Comparison of ENCODE assay signal across 9 cellular contexts in the genomic region with DNA sequence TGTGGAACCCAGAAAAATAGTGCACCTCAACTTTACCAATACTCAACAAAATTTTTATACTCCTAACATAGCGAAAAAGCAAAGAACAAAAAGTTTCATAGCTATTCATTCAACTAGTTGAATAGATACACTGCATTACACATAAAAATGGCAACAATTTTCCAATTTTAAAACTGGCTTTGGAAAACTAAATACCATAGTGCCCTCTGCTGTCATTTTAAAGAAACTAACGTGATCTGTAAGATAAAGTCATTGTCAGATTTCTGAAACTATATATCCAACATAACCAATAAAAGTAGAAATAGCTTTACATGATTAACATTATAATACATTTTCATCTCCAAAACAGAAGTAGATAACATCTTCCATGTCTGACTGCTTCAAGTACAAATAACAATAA. TPM values are rescaled to one million over a fixed set of nuclear protein-coding genes. Genes with fewer than 3 reads are reported as not detected.
A peak's percentile ranks its signal among the peaks of the same experiment; 100 is the strongest.
DNase-seq lines count a peak whose midpoint lies in the region; ATAC-seq, FAIRE-seq and TF ChIP-seq lines count a peak whose summit lies in the region.
"Had no signal": no experiment of that assay in that cellular context is flagged by ENCODE, and none has a peak within 500 bp of the region (broad histone marks: within the 10 kb centered on the region; RNA-seq: fewer than 3 reads in every experiment).

No MANE protein-coding gene starts in this region.

- H3K27me3 ChIP-seq in H1 (replicated peaks in 1 of 4; ENCODE audit: control insufficient read depth in 3 of 4, extremely low read depth in 1 of 4, insufficient read depth in 3 of 4, low read length in 3 of 4) = no peaks in the 10 kb centered on the region
- no peaks in the 10 kb centered on the region for H3K27me3 ChIP-seq in small intestine (ENCODE audit: control insufficient read depth in 2 of 2, insufficient read depth in 2 of 2, low read length in 2 of 2)
- H3K27me3 ChIP-seq in gastroesophageal sphincter = no peaks in the 10 kb centered on the region

- 23% methylated on average over 2 of the region's 2 CpGs; no CpG with 5 or more reads in 1 of the 2 experiments for WGBS in H1 (ENCODE audit: extremely low coverage in 1 of 2, insufficient coverage in 1 of 2, insufficient read length in 1 of 2, insufficient replicate concordance in 2 of 2, low coverage in 1 of 2, low lambda C conversion rate in 2 of 2, missing lambda C conversion rate in 1 of 2), 2 experiments
- 47 to 59% (median 55%) methylated on average over 2 of the region's 2 CpGs for WGBS in small intestine, 3 donors
- WGBS in gastroesophageal sphincter (ENCODE audit: low coverage in 1 of 2), 2 donors = 30 to 52% methylated on average over 2 of the region's 2 CpGs

- H3K4me2 ChIP-seq in H1 (ENCODE audit: insufficient read depth in 1 of 2, low read depth in 2 of 2, low read length in 2 of 2) = no peak overlapping the region

- H3K4me3 Mint-ChIP-seq in activated CD8-positive, alpha-beta T cell treated with anti-CD3 and anti-CD28 coated beads for 36 hours = no peak overlapping the region
- no peak overlapping the region for H3K4me3 Mint-ChIP-seq in activated CD8-positive, alpha-beta T cell treated with anti-CD3 and anti-CD28 coated beads, Interleukin-2, amount 10 ng/mL, durations not matched to agents 7 days and 5 days

- no peak overlapping the region for H3K27ac ChIP-seq in H1 (ENCODE audit: low read depth, low read length)
- H3K27ac ChIP-seq in small intestine (ENCODE audit: low read depth in 1 of 2, low read length in 1 of 2) = no peak overlapping the region
- no peak overlapping the region for H3K27ac ChIP-seq in gastroesophageal sphincter

- TF ChIP-seq CTCF in activated CD8-positive, alpha-beta T cell treated with anti-CD3 and anti-CD28 coated beads for 36 hours (IDR thresholded peaks at IDR 0.05) = peak; percentile 58
- TF ChIP-seq CTCF in H1 (IDR thresholded peaks at IDR 0.05; ENCODE audit: control extremely low read depth in 1 of 3, insufficient read depth in 1 of 3, low read depth in 1 of 3, low read length in 3 of 3) (peak in 1 of 3 experiments; percentile 38; a peak in 2 of 4 replicates), gastroesophageal sphincter (IDR thresholded peaks at IDR 0.05) (peak in 2 of 4 experiments; percentile 10 to 14)

- H4K5ac ChIP-seq in H1 (ENCODE audit: insufficient read length, low read depth, low read length) = no peak overlapping the region

- ATAC-seq in activated CD8-positive, alpha-beta T cell treated with anti-CD3 and anti-CD28 coated beads for 36 hours = no peak
- no peak for ATAC-seq in activated CD8-positive, alpha-beta T cell treated with anti-CD3 and anti-CD28 coated beads, Interleukin-2, amount 10 ng/mL, durations not matched to agents 7 days and 5 days
- ATAC-seq in gastroesophageal sphincter (no peak), HG02642 (IDR thresholded peaks at IDR 0.05; ENCODE audit: poor library complexity, unreplicated experiment) (no peak)

- peak; percentile 59 to 76 for TF ChIP-seq RAD21 in H1 (IDR thresholded peaks at IDR 0.05 in 1 of 2, conservative IDR thresholded peaks at IDR 0.05 in 1 of 2; ENCODE audit: low read depth in 2 of 2, low read length in 2 of 2)

- no peaks in the 10 kb centered on the region for H3K9me3 Mint-ChIP-seq in activated CD8-positive, alpha-beta T cell treated with anti-CD3 and anti-CD28 coated beads for 36 hours
- H3K9me3 Mint-ChIP-seq in activated CD8-positive, alpha-beta T cell treated with anti-CD3 and anti-CD28 coated beads, Interleukin-2, amount 10 ng/mL, durations not matched to agents 7 days and 5 days (ENCODE audit: insufficient read depth) = no peaks in the 10 kb centered on the region

- H3K79me2 ChIP-seq in H1 (ENCODE audit: control insufficient read depth in 1 of 2, insufficient read depth in 2 of 2, low read length in 2 of 2) = no peaks in the 10 kb centered on the region

- H3K4ac ChIP-seq in H1 (replicated peaks; ENCODE audit: insufficient read length, low read depth, low read length) = no peak overlapping the region

- CTCF ChIA-PET in activated CD8-positive, alpha-beta T cell treated with anti-CD3 and anti-CD28 coated beads for 36 hours (lab: Charles Lee) = interaction anchor here (1.0 to 1.9 kb wide), 3 partner anchors 14 to 32 kb away, joined by 3 to 7 read pairs (median 4); no protein-coding TSS in a partner anchor
- CTCF ChIA-PET in activated CD8-positive, alpha-beta T cell treated with anti-CD3 and anti-CD28 coated beads, Interleukin-2, amount 10 ng/mL, durations not matched to agents 7 days and 5 days (lab: Charles Lee) = interaction anchor here (0.8 to 1.5 kb wide), 3 partner anchors 14 to 1501 kb away, joined by 3 to 4 read pairs (median 3); a partner anchor contains a TSS
- CTCF ChIA-PET in H1 (lab: Charles Lee; ENCODE audit: partially characterized antibody) = interaction anchor here (0.6 to 5.2 kb wide), 25 partner anchors 10 to 346 kb away, joined by 3 to 48 read pairs (median 3); a partner anchor contains a TSS

- H3K4me3 ChIP-seq in H1 (ENCODE audit: extremely low read depth in 1 of 4, insufficient read depth in 2 of 4, low read depth in 3 of 4, low read length in 4 of 4) (no peak overlapping the region), small intestine (ENCODE audit: low read depth in 1 of 2, low read length in 2 of 2) (no peak overlapping the region), gastroesophageal sphincter (no peak overlapping the region)

- H2BK15ac ChIP-seq in H1 (ENCODE audit: low read length) = no peak overlapping the region

- no peak overlapping the region for H4K91ac ChIP-seq in H1 (replicated peaks; ENCODE audit: insufficient read length, low read length)

- no peak overlapping the region for H2BK120ac ChIP-seq in H1 (replicated peaks; ENCODE audit: low read depth, low read length)

- no peaks in the 10 kb centered on the region for H3K36me3 Mint-ChIP-seq in activated CD8-positive, alpha-beta T cell treated with anti-CD3 and anti-CD28 coated beads for 36 hours (ENCODE audit: low read depth)
- H3K36me3 Mint-ChIP-seq in activated CD8-positive, alpha-beta T cell treated with anti-CD3 and anti-CD28 coated beads, Interleukin-2, amount 10 ng/mL, durations not matched to agents 7 days and 5 days (ENCODE audit: low read depth) = no peaks in the 10 kb centered on the region

- no peak overlapping the region for H2BK5ac ChIP-seq in H1 (ENCODE audit: low read depth, low read length)

- H4K8ac ChIP-seq in H1 (ENCODE audit: extremely low read depth, insufficient read depth, low read length) = no peak overlapping the region

- H3K27ac Mint-ChIP-seq in activated CD8-positive, alpha-beta T cell treated with anti-CD3 and anti-CD28 coated beads for 36 hours = no peak overlapping the region
- no peak overlapping the region for H3K27ac Mint-ChIP-seq in activated CD8-positive, alpha-beta T cell treated with anti-CD3 and anti-CD28 coated beads, Interleukin-2, amount 10 ng/mL, durations not matched to agents 7 days and 5 days

- H3K36me3 ChIP-seq in H1 (ENCODE audit: control insufficient read depth in 2 of 4, insufficient read depth in 4 of 4, low read length in 3 of 4) = no peaks in the 10 kb centered on the region
- H3K36me3 ChIP-seq in small intestine (ENCODE audit: control insufficient read depth in 2 of 2, insufficient read depth in 2 of 2, low read length in 2 of 2) = no peaks in the 10 kb centered on the region
- no peaks in the 10 kb centered on the region for H3K36me3 ChIP-seq in gastroesophageal sphincter

- H3K4me1 ChIP-seq in H1 (replicated peaks in 1 of 4; ENCODE audit: control insufficient read depth in 3 of 4, insufficient read depth in 4 of 4, low read length in 3 of 4) (peaks cover 0 to 10% (median 5%) of the 10 kb centered on the region in 4 experiments; a peak in 3 of 7 replicates), small intestine (ENCODE audit: control insufficient read depth in 2 of 2, insufficient read depth in 1 of 2, low read depth in 1 of 2, low read length in 1 of 2) (no peaks in the 10 kb centered on the region), gastroesophageal sphincter (peaks cover 0 to 4% (median 0%) of the 10 kb centered on the region in 3 donors)

- no peak overlapping the region for H2BK12ac ChIP-seq in H1 (ENCODE audit: low read depth, low read length)

- TF ChIP-seq POLR2A in H1 (IDR thresholded peaks at IDR 0.05; ENCODE audit: control extremely low read depth in 1 of 2, low read depth in 2 of 2, low read length in 2 of 2) = no peak
- no peak for TF ChIP-seq POLR2A in gastroesophageal sphincter (IDR thresholded peaks at IDR 0.05)

- DNase-seq in activated CD8-positive, alpha-beta T cell treated with anti-CD3 and anti-CD28 coated beads for 36 hours = no peak
- no peak for DNase-seq in activated CD8-positive, alpha-beta T cell treated with anti-CD3 and anti-CD28 coated beads, Interleukin-2, amount 10 ng/mL, durations not matched to agents 7 days and 5 days
- DNase-seq in NCI-H748 treated with DMSO at 0.1 percent for 48 hours (lab: John Stamatoyannopoulos, UW) (peak; percentile 6), H1 (ENCODE audit: low read depth in 1 of 2, low spot score in 2 of 2) (no peak), small intestine (no peak), NCI-H510A treated with DMSO at 0.1 percent for 48 hours (lab: John Stamatoyannopoulos, UW) (no peak)
- DNase-seq: stimulated activated CD4-positive, alpha-beta T cell treated with anti-CD3 and anti-CD28 coated beads, Interleukin-2, amount 100 ng/mL, for 48 hours had no signal

- no peaks in the 10 kb centered on the region for H4K20me1 ChIP-seq in H1 (replicated peaks in 1 of 2; ENCODE audit: control insufficient read depth in 1 of 2, insufficient read depth in 2 of 2, low read length in 2 of 2)

- no peak overlapping the region for H2BK20ac ChIP-seq in H1 (ENCODE audit: low read length)

- no peaks in the 10 kb centered on the region for H3K27me3 Mint-ChIP-seq in activated CD8-positive, alpha-beta T cell treated with anti-CD3 and anti-CD28 coated beads for 36 hours
- no peaks in the 10 kb centered on the region for H3K27me3 Mint-ChIP-seq in activated CD8-positive, alpha-beta T cell treated with anti-CD3 and anti-CD28 coated beads, Interleukin-2, amount 10 ng/mL, durations not matched to agents 7 days and 5 days (ENCODE audit: low read depth)

- no peak overlapping the region for H3K23ac ChIP-seq in H1 (ENCODE audit: insufficient read length)

- H2AFZ ChIP-seq in H1 (ENCODE audit: low read length) = no peak overlapping the region

- H3K56ac ChIP-seq in H1 (replicated peaks; ENCODE audit: insufficient read length, low read depth, low read length) = no peak overlapping the region

- H3K23me2 ChIP-seq in H1 (ENCODE audit: low read depth, low read length) = 0 out of 2 replicates have a peak, but pooled peaks cover 1% of the 10 kb centered on the region

- H3K4me1 Mint-ChIP-seq in activated CD8-positive, alpha-beta T cell treated with anti-CD3 and anti-CD28 coated beads for 36 hours (ENCODE audit: low read depth) = no peaks in the 10 kb centered on the region
- H3K4me1 Mint-ChIP-seq in activated CD8-positive, alpha-beta T cell treated with anti-CD3 and anti-CD28 coated beads, Interleukin-2, amount 10 ng/mL, durations not matched to agents 7 days and 5 days (ENCODE audit: low read depth) = no peaks in the 10 kb centered on the region

- H3K79me1 ChIP-seq in H1 (ENCODE audit: low read depth, low read length) = no peaks in the 10 kb centered on the region

- TF ChIP-seq EP300 in H1 (IDR thresholded peaks at IDR 0.05; ENCODE audit: borderline replicate concordance in 1 of 2, low read depth in 2 of 2, low read length in 2 of 2) (no peak), gastroesophageal sphincter (IDR thresholded peaks at IDR 0.05) (no peak)

- H3K18ac ChIP-seq in H1 (ENCODE audit: extremely low read depth, low read length) = no peak overlapping the region

- H2AK5ac ChIP-seq in H1 (ENCODE audit: low read depth, low read length) = no peak overlapping the region

- POLR2A ChIA-PET in activated CD8-positive, alpha-beta T cell treated with anti-CD3 and anti-CD28 coated beads for 36 hours (lab: Charles Lee) = no interaction called here
- POLR2A ChIA-PET in activated CD8-positive, alpha-beta T cell treated with anti-CD3 and anti-CD28 coated beads, Interleukin-2, amount 10 ng/mL, durations not matched to agents 7 days and 5 days (lab: Charles Lee) = no interaction called here
- POLR2A ChIA-PET in H1 (lab: Charles Lee; ENCODE audit: partially characterized antibody) = no interaction called here

- intact Hi-C loops in activated CD8-positive, alpha-beta T cell treated with anti-CD3 and anti-CD28 coated beads for 36 hours (cut with micrococcal nuclease) = no loop called here

- no peak for FAIRE-seq in H1 (lab: Jason Lieb, UNC)
- FAIRE-seq in small intestine (lab: Jason Lieb, UNC) = peak; percentile 10

- H3K14ac ChIP-seq in H1 (ENCODE audit: insufficient read length) = no peak overlapping the region

- H3K9me3 ChIP-seq in H1 (ENCODE audit: insufficient read depth in 2 of 2, low read depth in 1 of 2, low read length in 1 of 2) = 0 out of 4 replicates have a peak, but pooled peaks cover 0 to 4% of the 10 kb centered on the region in 2 experiments
- H3K9me3 ChIP-seq in small intestine (ENCODE audit: control insufficient read depth, low read depth) = no peaks in the 10 kb centered on the region
- no peaks in the 10 kb centered on the region for H3K9me3 ChIP-seq in gastroesophageal sphincter

- no peak overlapping the region for H3K9ac ChIP-seq in H1 (replicated peaks in 1 of 4; ENCODE audit: extremely low read depth in 1 of 4, low read depth in 3 of 4, low read length in 3 of 4)

RNA-seq across cellular contexts. Expression of a gene that starts 31.6 kb away (rescaled TPM):
- total RNA-seq in activated CD8-positive, alpha-beta T cell treated with anti-CD3 and anti-CD28 coated beads for 36 hours = 1 to 10 TPM; 5.4 to 6.7 TPM
- 1 to 10 TPM; 2.6 to 3.3 TPM for total RNA-seq in activated CD8-positive, alpha-beta T cell treated with anti-CD3 and anti-CD28 coated beads, Interleukin-2, amount 10 ng/mL, durations not matched to agents 7 days and 5 days
- total RNA-seq in H1 (2021; fragmentation: NEBNext Ultra II Directional; extraction: Animal tissue kit (Norgen Biotek cat#: 25700)) = 15.0 and 17.1 TPM in 2 replicates
- polyA plus RNA-seq in H1 (2011; rRNA removed) = 4.3 and 5.4 TPM in 2 replicates
- polyA plus RNA-seq in H1 (2011; cell fraction: cytosol; rRNA removed) = 4.0 TPM
- 2.8 TPM for polyA plus RNA-seq in H1 (2011; cell fraction: nucleus; rRNA removed)
- polyA plus RNA-seq in H1 (2012, experiment 1 of 2) = 1.8 to 4.1 TPM (median 2.7 TPM) in 4 replicates
- polyA plus RNA-seq in H1 (2012, experiment 2 of 2) = 1.5 TPM
- polyA plus RNA-seq in H1 (2013, experiment 1 of 2) = 7.0 TPM
- polyA plus RNA-seq in H1 (2013, experiment 2 of 2) = 7.2 TPM
- polyA minus RNA-seq in H1 (2011; rRNA and poly(A)+ RNA removed) = 3.9 and 6.1 TPM in 2 replicates
- 4.3 TPM for polyA minus RNA-seq in H1 (2011; cell fraction: cytosol; rRNA and poly(A)+ RNA removed)
- polyA minus RNA-seq in H1 (2011; cell fraction: nucleus; rRNA and poly(A)+ RNA removed) = 6.5 TPM
- polyA plus RNA-seq in small intestine = 1 to 10 TPM; 1.3 to 3.4 (median 1.4) TPM
- total RNA-seq in gastroesophageal sphincter = 10 to 100 TPM in 3 of 4 donors, 1 to 10 TPM in 1; 7.9 to 14.2 (median 12.6) TPM
